In genomic region chr5:175663191-175664184, GRCh38 we compare ENCODE assay signal across 1 cellular context.
A peak's percentile ranks its signal among the peaks of the same experiment; 100 is the strongest.
TF ChIP-seq lines count a peak whose summit lies in the region.

No MANE protein-coding gene starts in this region.

TF ChIP-seq in HepG2, 621 proteins besides CTCF, POLR2A, EP300 and RAD21:
- TF ChIP-seq ZMAT5 (CRISPR knock-in tag; IDR thresholded peaks at IDR 0.05; ENCODE audit: borderline replicate concordance, low read depth) (no peak), ZNF768 (CRISPR knock-in tag; IDR thresholded peaks at IDR 0.05) (peak; percentile 82)
TF ChIP-seq in HepG2: peak in this region for 1.
